Comparison of ENCODE assay signal across 9 cellular contexts in genomic region chr10:76303682-76304316, GRCh38.
A peak's percentile ranks its signal among the peaks of the same experiment; 100 is the strongest.
DNase-seq lines count a peak whose midpoint lies in the region; ATAC-seq and TF ChIP-seq lines count a peak whose summit lies in the region.
"Had no signal": no experiment of that assay in that cellular context is flagged by ENCODE, and none has a peak within 500 bp of the region (broad histone marks: within the 10 kb centered on the region; RNA-seq: fewer than 3 reads in every experiment).

No MANE protein-coding gene starts in this region.

- no peak for ATAC-seq in activated CD8-positive, alpha-beta memory T cell treated with anti-CD3 and anti-CD28 coated beads, Interleukin-2, amount 10 ng/mL, durations not matched to agents 7 days and 5 days
- ATAC-seq in HG03520 (IDR thresholded peaks at IDR 0.05; ENCODE audit: unreplicated experiment) (peak; percentile 85), gastrocnemius medialis (peak; percentile 62 to 75), HG03097 (IDR thresholded peaks at IDR 0.05; ENCODE audit: low FRiP score, unreplicated experiment) (no peak)
- ATAC-seq: CD8-positive, alpha-beta T cell had no signal

- no peak overlapping the region for H3K27ac Mint-ChIP-seq in activated CD8-positive, alpha-beta memory T cell treated with anti-CD3 and anti-CD28 coated beads, Interleukin-2, amount 10 ng/mL, durations not matched to agents 7 days and 5 days
- H3K27ac Mint-ChIP-seq: CD8-positive, alpha-beta T cell had no signal

- H3K9me3 Mint-ChIP-seq in activated CD8-positive, alpha-beta memory T cell treated with anti-CD3 and anti-CD28 coated beads, Interleukin-2, amount 10 ng/mL, durations not matched to agents 7 days and 5 days (ENCODE audit: low read depth) = no peaks in the 10 kb centered on the region
- H3K9me3 Mint-ChIP-seq: CD8-positive, alpha-beta T cell had no signal

- H3K27me3 Mint-ChIP-seq in activated CD8-positive, alpha-beta memory T cell treated with anti-CD3 and anti-CD28 coated beads, Interleukin-2, amount 10 ng/mL, durations not matched to agents 7 days and 5 days = no peaks in the 10 kb centered on the region

- no peak overlapping the region for H3K4me3 Mint-ChIP-seq in activated CD8-positive, alpha-beta memory T cell treated with anti-CD3 and anti-CD28 coated beads, Interleukin-2, amount 10 ng/mL, durations not matched to agents 7 days and 5 days
- H3K4me3 Mint-ChIP-seq: CD8-positive, alpha-beta T cell had no signal

- in situ Hi-C loops in astrocyte of the spinal cord (cut with HindIII; ENCODE audit: low sequenced_read_pairs) = no loop called here
- in situ Hi-C loops in gastrocnemius medialis (cut with MboI; ENCODE audit: low sequenced_read_pairs in 4 of 4) = loop anchor here in 1 of 4 donors (25.0 kb wide), 1 partner anchor 916 kb away; no protein-coding TSS in a partner anchor

- CTCF ChIA-PET in activated CD8-positive, alpha-beta memory T cell treated with anti-CD3 and anti-CD28 coated beads, Interleukin-2, amount 10 ng/mL, durations not matched to agents 7 days and 5 days (lab: Charles Lee) = interaction anchor here (0.7 kb wide), 1 partner anchor 684 kb away, joined by 3 read pairs; no protein-coding TSS in a partner anchor

- DNase-seq in activated CD8-positive, alpha-beta memory T cell treated with anti-CD3 and anti-CD28 coated beads, Interleukin-2, amount 50 U/mL, for 4 hours = peak; percentile 16
- no peak for DNase-seq in activated CD8-positive, alpha-beta memory T cell treated with anti-CD3 and anti-CD28 coated beads, Interleukin-2, amount 10 ng/mL, durations not matched to agents 7 days and 5 days
- DNase-seq in NCI-H69 (lab: John Stamatoyannopoulos, UW) (peak; percentile 87), astrocyte of the spinal cord (ENCODE audit: low read depth, low spot score) (peak; percentile 85), hippocampal formation (lab: John Stamatoyannopoulos, UW) (peak; percentile 49 to 62), gastrocnemius medialis (peak; percentile 21 to 52)

- no peak overlapping the region for H3K4me3 ChIP-seq in astrocyte of the spinal cord (ENCODE audit: low read depth, low read length)
- no peak overlapping the region for H3K4me3 ChIP-seq in gastrocnemius medialis

- H3K27me3 ChIP-seq in gastrocnemius medialis = no peaks in the 10 kb centered on the region

- intact Hi-C loops in gastrocnemius medialis (cut with DNase I; ENCODE audit: low total_unique reads) = loop anchor here (5.0 kb wide), 1 partner anchor 906 kb away; no protein-coding TSS in a partner anchor

- peaks cover 0 to 4% of the 10 kb centered on the region in 2 donors for H3K4me1 ChIP-seq in gastrocnemius medialis

- no peaks in the 10 kb centered on the region for H3K36me3 ChIP-seq in gastrocnemius medialis

- H3K36me3 Mint-ChIP-seq in activated CD8-positive, alpha-beta memory T cell treated with anti-CD3 and anti-CD28 coated beads, Interleukin-2, amount 10 ng/mL, durations not matched to agents 7 days and 5 days = no peaks in the 10 kb centered on the region
- H3K36me3 Mint-ChIP-seq: CD8-positive, alpha-beta T cell had no signal

- H3K27ac ChIP-seq in gastrocnemius medialis = no peak overlapping the region

- no peaks in the 10 kb centered on the region for H3K4me1 Mint-ChIP-seq in activated CD8-positive, alpha-beta memory T cell treated with anti-CD3 and anti-CD28 coated beads, Interleukin-2, amount 10 ng/mL, durations not matched to agents 7 days and 5 days

- no peak for TF ChIP-seq POLR2A in gastrocnemius medialis (IDR thresholded peaks at IDR 0.05)

- no peaks in the 10 kb centered on the region for H3K9me3 ChIP-seq in gastrocnemius medialis

- TF ChIP-seq CTCF in astrocyte of the spinal cord (IDR thresholded peaks at IDR 0.05; ENCODE audit: low read depth, low read length) = peak; percentile 77
- peak in 2 of 5 experiments; percentile 12 to 45 for TF ChIP-seq CTCF in gastrocnemius medialis (IDR thresholded peaks at IDR 0.05 in 4 of 5, conservative IDR thresholded peaks at IDR 0.05 in 1 of 5)

Comparison
In these comparisons a context has a peak if more than half of its experiments do, and no peak if none do; other contexts are left out.
1. ATAC-seq: peak in HG03520 (single experiment) and gastrocnemius medialis (2 of 2); none in activated CD8-positive, alpha-beta memory T cell treated with anti-CD3 and anti-CD28 coated beads, Interleukin-2, amount 10 ng/mL, durations not matched to agents 7 days and 5 days (single experiment) and HG03097 (single experiment).